1 cellular context compared by ENCODE assay signal in the genomic region with DNA sequence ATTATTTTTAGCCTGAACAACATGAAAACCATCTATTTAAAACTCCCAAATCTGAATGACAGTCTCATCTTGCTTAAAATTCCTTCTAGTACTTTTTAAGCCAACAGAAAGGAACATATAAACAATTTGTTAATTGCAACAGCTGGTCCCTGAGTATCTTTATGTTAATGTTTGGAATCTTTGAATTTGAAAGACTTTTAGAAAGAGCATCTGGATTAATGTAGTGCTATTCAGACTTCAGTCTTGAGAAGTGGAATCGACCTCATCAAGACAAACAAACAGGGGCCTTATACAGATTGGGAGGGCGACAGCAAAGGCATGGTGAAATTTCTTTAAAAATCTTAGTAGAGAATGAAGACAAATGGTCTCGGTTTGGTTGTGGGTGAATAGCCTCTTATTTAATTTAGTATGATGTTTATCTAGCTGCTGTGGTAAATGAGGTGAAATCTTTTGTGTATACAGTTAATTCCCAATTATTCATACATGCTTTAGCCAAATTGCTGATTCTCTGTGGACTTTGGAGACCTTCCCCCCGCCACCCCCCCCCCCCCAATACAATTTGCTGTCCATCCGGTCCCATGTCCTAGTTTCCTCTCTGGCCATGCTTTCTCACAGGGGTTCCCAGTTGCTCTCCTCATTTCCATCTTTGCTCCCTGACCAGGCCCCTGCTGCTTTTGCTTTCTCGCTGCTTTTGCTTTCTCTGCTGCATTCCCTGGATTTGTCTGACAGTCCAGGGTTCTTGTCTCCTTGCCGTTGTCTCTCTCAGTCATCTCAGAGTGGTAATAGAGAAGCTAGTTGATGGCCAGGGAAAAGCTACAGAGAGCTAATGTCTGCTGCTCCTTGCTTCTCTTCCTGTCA.
TF ChIP-seq lines count a peak whose summit lies in the region.

No MANE protein-coding gene starts in this region.

TF ChIP-seq in IMR-90, 13 proteins besides CTCF, POLR2A, EP300 and RAD21 (continued from another document):
- TF ChIP-seq RCOR1 (IDR thresholded peaks at IDR 0.05; ENCODE audit: insufficient replicate concordance, low read length): no peak
- no peak for TF ChIP-seq NFE2L2 (IDR thresholded peaks at IDR 0.05; ENCODE audit: low read depth, low read length)
- TF ChIP-seq, protein P1, sequence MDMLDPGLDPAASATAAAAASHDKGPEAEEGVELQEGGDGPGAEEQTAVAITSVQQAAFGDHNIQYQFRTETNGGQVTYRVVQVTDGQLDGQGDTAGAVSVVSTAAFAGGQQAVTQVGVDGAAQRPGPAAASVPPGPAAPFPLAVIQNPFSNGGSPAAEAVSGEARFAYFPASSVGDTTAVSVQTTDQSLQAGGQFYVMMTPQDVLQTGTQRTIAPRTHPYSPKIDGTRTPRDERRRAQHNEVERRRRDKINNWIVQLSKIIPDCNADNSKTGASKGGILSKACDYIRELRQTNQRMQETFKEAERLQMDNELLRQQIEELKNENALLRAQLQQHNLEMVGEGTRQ (IDR thresholded peaks at IDR 0.05; ENCODE audit: low read depth, low read length): no peak
- TF ChIP-seq BHLHE40 (IDR thresholded peaks at IDR 0.05; ENCODE audit: low read depth, low read length): no peak
- no peak for TF ChIP-seq MAZ (IDR thresholded peaks at IDR 0.05; ENCODE audit: borderline replicate concordance, low read depth, low read length)
- no peak for TF ChIP-seq RFX5 (IDR thresholded peaks at IDR 0.05; ENCODE audit: low read depth, low read length)
- no peak for TF ChIP-seq MXI1 (IDR thresholded peaks at IDR 0.05; ENCODE audit: borderline replicate concordance, low read depth, low read length)
- TF ChIP-seq, protein P2, sequence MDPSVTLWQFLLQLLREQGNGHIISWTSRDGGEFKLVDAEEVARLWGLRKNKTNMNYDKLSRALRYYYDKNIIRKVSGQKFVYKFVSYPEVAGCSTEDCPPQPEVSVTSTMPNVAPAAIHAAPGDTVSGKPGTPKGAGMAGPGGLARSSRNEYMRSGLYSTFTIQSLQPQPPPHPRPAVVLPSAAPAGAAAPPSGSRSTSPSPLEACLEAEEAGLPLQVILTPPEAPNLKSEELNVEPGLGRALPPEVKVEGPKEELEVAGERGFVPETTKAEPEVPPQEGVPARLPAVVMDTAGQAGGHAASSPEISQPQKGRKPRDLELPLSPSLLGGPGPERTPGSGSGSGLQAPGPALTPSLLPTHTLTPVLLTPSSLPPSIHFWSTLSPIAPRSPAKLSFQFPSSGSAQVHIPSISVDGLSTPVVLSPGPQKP (IDR thresholded peaks at IDR 0.05; ENCODE audit: borderline replicate concordance, low read depth, low read length): no peak
- no peak for TF ChIP-seq FOS (IDR thresholded peaks at IDR 0.05; ENCODE audit: low read depth, low read length)
- TF ChIP-seq CEBPB (IDR thresholded peaks at IDR 0.05; ENCODE audit: low read depth, low read length): no peak
